21 cellular contexts compared by ENCODE assay signal in genomic region chr10:132137111-132138072, GRCh38. TPM values are rescaled to one million over a fixed set of nuclear protein-coding genes. Genes with fewer than 3 reads are reported as not detected.
DNase-seq lines count a peak whose midpoint lies in the region; ATAC-seq and TF ChIP-seq lines count a peak whose summit lies in the region.
"Had no signal": no experiment of that assay in that cellular context is flagged by ENCODE, and none has a peak within 500 bp of the region (broad histone marks: within the 10 kb centered on the region; RNA-seq: fewer than 3 reads in every experiment).

No MANE protein-coding gene starts in this region.

- H3K4me1 Mint-ChIP-seq in natural killer cell treated with Interleukin-12 subunit alpha and Interleukin-12 subunit beta and Interleukin-15 and Interleukin-18, amount 100 ng/mL, for 72 hours (ENCODE audit: low read depth in 2 of 2): no peaks in the 10 kb centered on the region
- H3K4me1 Mint-ChIP-seq in natural killer cell (no peaks in the 10 kb centered on the region), neural crest cell (peaks cover 4% of the 10 kb centered on the region)

- peaks cover 16% of the 10 kb centered on the region for H3K27me3 ChIP-seq in left ventricle myocardium inferior (ENCODE audit: low read depth)

- H3K4me3 ChIP-seq in left ventricle myocardium inferior: no peak overlapping the region

- H3K9me3 Mint-ChIP-seq in natural killer cell treated with Interleukin-12 subunit alpha and Interleukin-12 subunit beta and Interleukin-15 and Interleukin-18, amount 100 ng/mL, for 72 hours: no peaks in the 10 kb centered on the region
- H3K9me3 Mint-ChIP-seq in natural killer cell (no peaks in the 10 kb centered on the region), neural crest cell (no peaks in the 10 kb centered on the region)
- H3K9me3 Mint-ChIP-seq: CD4-positive, alpha-beta T cell had no signal

- peaks cover 3% of the 10 kb centered on the region for H3K4me1 ChIP-seq in left ventricle myocardium inferior

- H3K27ac ChIP-seq in left ventricle myocardium inferior (replicated peaks): no peak overlapping the region
- H3K27ac ChIP-seq: RWPE1 had no signal

- ATAC-seq in natural killer cell treated with Interleukin-12 subunit alpha and Interleukin-12 subunit beta and Interleukin-15 and Interleukin-18, amount 100 ng/mL, for 72 hours: no peak
- no peak for ATAC-seq in natural killer cell
- ATAC-seq: PC-3 had no signal

- H3K36me3 ChIP-seq in left ventricle myocardium inferior: no peaks in the 10 kb centered on the region

- H3K36me3 Mint-ChIP-seq in natural killer cell treated with Interleukin-12 subunit alpha and Interleukin-12 subunit beta and Interleukin-15 and Interleukin-18, amount 100 ng/mL, for 72 hours: no peaks in the 10 kb centered on the region
- H3K36me3 Mint-ChIP-seq in natural killer cell (no peaks in the 10 kb centered on the region), neural crest cell (ENCODE audit: low read depth) (no peaks in the 10 kb centered on the region)

- intact Hi-C loops in natural killer cell (cut with micrococcal nuclease) (no loop called here), left ventricle myocardium inferior (cut with micrococcal nuclease) (no loop called here)

- no peaks in the 10 kb centered on the region for H3K9me3 ChIP-seq in left ventricle myocardium inferior (replicated peaks)

- H3K27ac Mint-ChIP-seq in natural killer cell treated with Interleukin-12 subunit alpha and Interleukin-12 subunit beta and Interleukin-15 and Interleukin-18, amount 100 ng/mL, for 72 hours: no peak overlapping the region
- H3K27ac Mint-ChIP-seq in natural killer cell (no peak overlapping the region), neural crest cell (ENCODE audit: unreplicated experiment) (peak overlapping the region; percentile 43)
- H3K27ac Mint-ChIP-seq: CD4-positive, alpha-beta T cell had no signal

- TF ChIP-seq CTCF in natural killer cell (IDR thresholded peaks at IDR 0.05) (no peak), left ventricle myocardium inferior (IDR thresholded peaks at IDR 0.05; ENCODE audit: borderline replicate concordance) (no peak), neural crest cell (conservative IDR thresholded peaks at IDR 0.05) (no peak)

- no peak overlapping the region for H3K4me3 Mint-ChIP-seq in natural killer cell treated with Interleukin-12 subunit alpha and Interleukin-12 subunit beta and Interleukin-15 and Interleukin-18, amount 100 ng/mL, for 72 hours
- no peak overlapping the region for H3K4me3 Mint-ChIP-seq in natural killer cell
- no peak overlapping the region for H3K4me3 Mint-ChIP-seq in neural crest cell
- H3K4me3 Mint-ChIP-seq: CD4-positive, alpha-beta T cell had no signal

- DNase-seq in natural killer cell treated with Interleukin-12 subunit alpha and Interleukin-12 subunit beta and Interleukin-15 and Interleukin-18, amount 100 ng/mL, for 72 hours (ENCODE audit: low spot score): peak; percentile 18
- DNase-seq in natural killer cell: no peak
- DNase-seq in left ventricle myocardium inferior: peak; percentile 5
- no peak for DNase-seq in neural crest cell (ENCODE audit: low read depth, low spot score)
- no peak for DNase-seq in islet precursor cell
- DNase-seq in NCI-H345 treated with DMSO at 0.1 percent for 48 hours (lab: John Stamatoyannopoulos, UW; ENCODE audit: unreplicated experiment): no peak
- DNase-seq in NCI-H1930 (lab: John Stamatoyannopoulos, UW): no peak
- DNase-seq: ACHN, AML-193, EL, H7, KBM-7, MV-4-11, NCI-H1417 treated with DMSO at 0.1 percent for 48 hours, NCI-H2029, NCI-H2171 treated with DMSO at 0.1 percent for 48 hours, NCI-H510A, NCI-H774, PC-3 had no signal

- H3K27me3 Mint-ChIP-seq in natural killer cell treated with Interleukin-12 subunit alpha and Interleukin-12 subunit beta and Interleukin-15 and Interleukin-18, amount 100 ng/mL, for 72 hours: peaks cover 0 to 3% of the 10 kb centered on the region in 2 donors
- H3K27me3 Mint-ChIP-seq in natural killer cell (ENCODE audit: low read depth in 2 of 2): peaks cover 0 to 3% of the 10 kb centered on the region in 2 donors
- no peaks in the 10 kb centered on the region for H3K27me3 Mint-ChIP-seq in neural crest cell (ENCODE audit: low read depth)

RNA-seq across cellular contexts. Expression of gene DPYSL4, which starts 49.4 kb away (rescaled TPM):
- 10 to 100 TPM in 1 of 2 donors, 1 to 10 TPM in 1; 6.5 to 19.2 TPM for total RNA-seq in natural killer cell treated with Interleukin-12 subunit alpha and Interleukin-12 subunit beta and Interleukin-15 and Interleukin-18, amount 100 ng/mL, for 72 hours
- total RNA-seq in natural killer cell: 1 to 10 TPM in 2 of 3 donors, under 1 TPM in 1; 0.40 to 1.3 (median 1.0) TPM
- total RNA-seq in left ventricle myocardium inferior: 42.8 TPM
- 145 and 155 TPM in 2 replicates for total RNA-seq in neural crest cell

Comparison
In these comparisons a context has a peak if more than half of its experiments do, and no peak if none do; other contexts are left out.
1. DNase-seq: peak in natural killer cell treated with Interleukin-12 subunit alpha and Interleukin-12 subunit beta and Interleukin-15 and Interleukin-18, amount 100 ng/mL, for 72 hours (single experiment) and left ventricle myocardium inferior (single experiment); none in natural killer cell (single experiment), neural crest cell (single experiment), islet precursor cell (single experiment), NCI-H345 treated with DMSO at 0.1 percent for 48 hours (single experiment) and NCI-H1930 (0 of 2).